Comparison of ENCODE assay signal across 1 cellular context in genomic region chr13:45412274-45413049, GRCh38.
TF ChIP-seq lines count a peak whose summit lies in the region.

No MANE protein-coding gene starts in this region.

TF ChIP-seq in A549, 52 proteins besides CTCF, POLR2A, EP300 and RAD21 (continued from another document):
- no peak for TF ChIP-seq REST (IDR thresholded peaks at IDR 0.05)
- no peak for TF ChIP-seq ZNF302 (CRISPR knock-in tag; IDR thresholded peaks at IDR 0.05)
- TF ChIP-seq JUNB (IDR thresholded peaks at IDR 0.05): no peak
- TF ChIP-seq NR3C1 (IDR thresholded peaks at IDR 0.05): no peak
- TF ChIP-seq CHD2 (IDR thresholded peaks at IDR 0.05; ENCODE audit: low read length, partially characterized antibody): no peak
- TF ChIP-seq POLR2AphosphoS2 (conservative IDR thresholded peaks at IDR 0.05; ENCODE audit: low read length): no peak
- no peak for TF ChIP-seq EHF (CRISPR knock-in tag; IDR thresholded peaks at IDR 0.05)
- no peak for TF ChIP-seq FOXS1 (CRISPR knock-in tag; IDR thresholded peaks at IDR 0.05)
- TF ChIP-seq CHD4 (IDR thresholded peaks at IDR 0.05; ENCODE audit: borderline replicate concordance): no peak
TF ChIP-seq in A549: peak in this region for 0.
